In the genomic region with DNA sequence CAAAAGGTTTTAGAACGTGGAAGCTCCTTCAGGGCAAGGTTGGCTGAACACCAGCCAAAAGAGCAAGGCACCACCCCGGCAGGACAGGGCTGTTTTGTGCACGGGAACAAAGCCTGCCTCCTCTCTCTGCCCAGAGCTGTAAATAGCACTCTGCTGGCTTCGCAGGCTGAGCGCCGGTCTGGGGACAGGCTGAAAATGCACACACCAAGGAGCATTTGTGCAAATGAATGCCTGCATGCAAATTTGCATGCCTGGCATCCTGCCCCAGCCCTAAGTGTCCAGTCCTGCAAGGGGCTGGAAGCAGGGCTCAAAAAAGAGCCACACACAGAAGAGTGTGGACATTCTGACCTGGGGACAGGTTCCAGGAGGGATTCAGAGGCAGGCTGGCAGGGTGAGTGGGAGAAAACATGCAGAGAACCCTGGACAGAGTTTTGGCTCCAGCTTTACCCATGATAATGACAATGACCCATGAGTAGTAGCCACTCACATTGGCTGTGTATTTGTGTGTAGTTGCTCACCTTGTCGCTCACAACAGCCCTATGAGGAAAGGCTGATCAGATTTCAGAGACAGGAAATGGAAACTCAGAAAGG, we compare ENCODE assay signal across 12 cellular contexts. TPM values are rescaled to one million over a fixed set of nuclear protein-coding genes. Genes with fewer than 3 reads are reported as not detected.
DNase-seq lines count a peak whose midpoint lies in the region; ATAC-seq lines count a peak whose summit lies in the region.
"Had no signal": no experiment of that assay in that cellular context is flagged by ENCODE, and none has a peak within 500 bp of the region (broad histone marks: within the 10 kb centered on the region; RNA-seq: fewer than 3 reads in every experiment).

No MANE protein-coding gene starts in this region.

- in situ Hi-C loops in SK-MEL-5 (cut with HindIII; ENCODE audit: low pct_unique_long_range_greater_than_20kb, low sequenced_read_pairs) = no loop called here

- peaks cover 19% of the 10 kb centered on the region for H3K36me3 ChIP-seq in neuron (ENCODE audit: insufficient read depth, low read length)
- H3K36me3 ChIP-seq: thoracic aorta had no signal

- ATAC-seq in HG03280 (IDR thresholded peaks at IDR 0.05; ENCODE audit: unreplicated experiment) = no peak
- no peak for ATAC-seq in GM21367 (IDR thresholded peaks at IDR 0.05; ENCODE audit: unreplicated experiment)

- H3K27me3 ChIP-seq in neuron (ENCODE audit: insufficient read depth, low read length) = no peaks in the 10 kb centered on the region

- H3K4me3 ChIP-seq in neuron (ENCODE audit: low read length) = peak overlapping the region; percentile 7
- H3K4me3 ChIP-seq: thoracic aorta had no signal

- H2AFZ ChIP-seq in neuron (ENCODE audit: low read depth, low read length) = no peak overlapping the region

- H3K9me3 ChIP-seq in neuron (ENCODE audit: low read length) = peaks cover 12% of the 10 kb centered on the region

- H3K4me1 ChIP-seq in neuron (ENCODE audit: insufficient read depth, low read length) = peaks cover 15% of the 10 kb centered on the region

- intact Hi-C loops in head of caudate nucleus (cut with DNase I) = no loop called here

- peak; percentile 77 for DNase-seq in DMS53 (lab: John Stamatoyannopoulos, UW)
- DNase-seq in SK-MEL-5 (ENCODE audit: low read depth, low spot score) = peak; percentile 22
- DNase-seq in head of caudate nucleus = peak in 39 of 42 donors; percentile 6 to 68 (median 46)
- no peak for DNase-seq in effector CD8-positive, alpha-beta T cell (lab: John Stamatoyannopoulos, UW)
- DNase-seq in activated CD4-positive, CD25-positive, alpha-beta regulatory T cell (lab: John Stamatoyannopoulos, UW) = no peak
- DNase-seq: NCI-H2107; stimulated activated CD4-positive, alpha-beta T cell treated with anti-CD3 and anti-CD28 coated beads, Interleukin-2, amount 100 ng/mL, for 48 hours; SW 1271 had no signal

RNA-seq across cellular contexts. Expression of gene ABAT, which starts 11.7 kb away (rescaled TPM):
- 0.53 and 0.92 TPM in 2 replicates for total RNA-seq in SK-MEL-5 (2014; rRNA removed; shearing (Covaris generic))
- 0.95 and 1.2 TPM in 2 replicates for polyA plus RNA-seq in SK-MEL-5 (2015; cell fraction: cytosol; rRNA removed)
- 1.0 and 1.4 TPM in 2 replicates for polyA plus RNA-seq in SK-MEL-5 (2015; cell fraction: nucleus; rRNA removed)

Comparison
In these comparisons a context has a peak if more than half of its experiments do, and no peak if none do; other contexts are left out.
1. DNase-seq: peak in DMS53 (single experiment), SK-MEL-5 (single experiment) and head of caudate nucleus (39 of 42); none in effector CD8-positive, alpha-beta T cell (single experiment) and activated CD4-positive, CD25-positive, alpha-beta regulatory T cell (0 of 4).